8 cellular contexts compared by ENCODE assay signal in the genomic region with DNA sequence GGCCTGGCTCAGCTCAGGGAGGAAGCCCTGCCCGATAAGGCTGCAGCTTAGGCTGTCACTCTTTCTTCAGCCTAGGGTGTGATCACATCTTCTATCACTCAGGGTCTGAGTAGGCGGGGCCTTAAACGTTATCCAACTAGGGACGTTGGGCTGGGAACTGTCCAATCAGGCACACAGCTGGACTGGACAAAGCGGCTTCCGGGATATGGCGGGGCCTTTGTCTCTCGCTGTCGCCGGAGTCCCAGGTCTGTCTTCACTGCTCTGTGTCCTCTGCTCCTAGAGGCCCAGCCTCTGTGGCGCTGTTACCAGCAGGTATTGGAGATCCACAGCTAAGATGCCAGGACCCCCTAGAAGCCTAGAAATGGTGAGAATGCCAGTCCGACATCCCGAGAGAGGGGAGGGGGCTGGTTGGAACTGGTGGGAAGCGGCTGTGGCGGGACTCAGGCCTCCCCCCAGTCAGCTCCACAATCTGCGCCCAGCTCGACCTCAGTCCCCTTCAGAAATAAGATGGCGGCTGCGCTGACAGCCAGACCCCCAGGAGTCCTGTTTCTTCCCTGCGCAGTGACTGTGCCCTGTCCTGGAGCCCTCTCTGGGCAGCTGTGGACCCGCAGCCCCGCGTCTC. TPM values are rescaled to one million over a fixed set of nuclear protein-coding genes. Genes with fewer than 3 reads are reported as not detected.
A peak's percentile ranks its signal among the peaks of the same experiment; 100 is the strongest.
DNase-seq lines count a peak whose midpoint lies in the region; ATAC-seq and TF ChIP-seq lines count a peak whose summit lies in the region.

A gene (plus strand): TSS at position 214 of the 622 bp plus-strand sequence. CDS start 121 bp downstream, at position 335.

- H3K9me3 Mint-ChIP-seq in CD8-positive, alpha-beta T cell, result no peaks in the 10 kb centered on the region
- H3K9me3 Mint-ChIP-seq in activated naive CD4-positive, alpha-beta T cell treated with anti-CD3 and anti-CD28 coated beads, Interleukin-2, amount 50 U/mL, for 72 hours, result peaks cover 0 to 3% of the 10 kb centered on the region in 2 donors

- H3K4me3 Mint-ChIP-seq in CD8-positive, alpha-beta T cell, result peak within 1 kb of the TSS; percentile 96

- CTCF ChIA-PET in CD8-positive, alpha-beta T cell (lab: Charles Lee), result interaction anchor here (0.6 to 0.7 kb wide), 2 partner anchors 17 to 49 kb away, joined by 3 to 5 read pairs; no protein-coding TSS in a partner anchor

- no peaks in the 10 kb centered on the region for H3K9me3 ChIP-seq in CD8-positive, alpha-beta T cell (ENCODE audit: low read length)
- no peaks in the 10 kb centered on the region for H3K9me3 ChIP-seq in HUES48 (ENCODE audit: control insufficient read depth, insufficient read depth, low read length)
- H3K9me3 ChIP-seq in suprapubic skin, result no peaks in the 10 kb centered on the region

- H3K4me3 ChIP-seq in CD8-positive, alpha-beta T cell (ENCODE audit: low read depth, low read length), result peak within 1 kb of the TSS; percentile 99
- H3K4me3 ChIP-seq in HUES48 (ENCODE audit: low read depth, low read length) (peak within 1 kb of the TSS; percentile 94), suprapubic skin (peak within 1 kb of the TSS; percentile 82)

- peak within 1 kb of the TSS; percentile 92 for H3K27ac ChIP-seq in CD8-positive, alpha-beta T cell (ENCODE audit: low read depth, low read length)
- H3K27ac ChIP-seq in HUES48 (ENCODE audit: low read depth, low read length) (peak within 1 kb of the TSS; percentile 97), suprapubic skin (peak within 1 kb of the TSS; percentile 89)

- no peaks in the 10 kb centered on the region for H3K27me3 Mint-ChIP-seq in CD8-positive, alpha-beta T cell (ENCODE audit: low read depth)

- H3K27ac Mint-ChIP-seq in CD8-positive, alpha-beta T cell, result peak within 1 kb of the TSS; percentile 97
- peak within 1 kb of the TSS; percentile 96 to 98 for H3K27ac Mint-ChIP-seq in activated naive CD4-positive, alpha-beta T cell treated with anti-CD3 and anti-CD28 coated beads, Interleukin-2, amount 50 U/mL, for 72 hours

- POLR2A ChIA-PET in CD8-positive, alpha-beta T cell (lab: Charles Lee), result interaction anchor here (0.7 to 2.4 kb wide), 13 partner anchors 9 to 1451 kb away, joined by 3 to 23 read pairs (median 4); a partner anchor contains a TSS

- H3K4me1 ChIP-seq in CD8-positive, alpha-beta T cell (ENCODE audit: insufficient read depth, low read length), result peaks cover 10% of the 10 kb centered on the region
- H3K4me1 ChIP-seq in HUES48 (ENCODE audit: control insufficient read depth, insufficient read depth, low read length), result no peaks in the 10 kb centered on the region
- peaks cover 14% of the 10 kb centered on the region for H3K4me1 ChIP-seq in suprapubic skin

- TF ChIP-seq POLR2A in suprapubic skin (IDR thresholded peaks at IDR 0.05), result peak; percentile 42 to 82

- intact Hi-C loops in CD8-positive, alpha-beta T cell (cut with DNase I, micrococcal nuclease), result loop anchor here (1.0 to 10.0 kb wide), 8 partner anchors 54 to 692 kb away; a partner anchor contains a TSS

- no peak for TF ChIP-seq CTCF in CD8-positive, alpha-beta T cell (IDR thresholded peaks at IDR 0.05)
- TF ChIP-seq CTCF in suprapubic skin (IDR thresholded peaks at IDR 0.05), result no peak

- H3K36me3 ChIP-seq in CD8-positive, alpha-beta T cell (ENCODE audit: insufficient read depth, low read length), result no peaks in the 10 kb centered on the region
- 0 out of 2 replicates have a peak, but pooled peaks cover 6% of the 10 kb centered on the region for H3K36me3 ChIP-seq in HUES48 (ENCODE audit: control insufficient read depth, insufficient read depth, low read length)
- no peaks in the 10 kb centered on the region for H3K36me3 ChIP-seq in suprapubic skin

- no peaks in the 10 kb centered on the region for H3K27me3 ChIP-seq in CD8-positive, alpha-beta T cell (ENCODE audit: insufficient read depth, low read length)
- H3K27me3 ChIP-seq in HUES48 (ENCODE audit: control insufficient read depth, insufficient read depth, low read length), result no peaks in the 10 kb centered on the region
- H3K27me3 ChIP-seq in suprapubic skin, result no peaks in the 10 kb centered on the region

- peaks cover 24% of the 10 kb centered on the region for H3K4me1 Mint-ChIP-seq in CD8-positive, alpha-beta T cell (ENCODE audit: low read depth)

- 3% methylated on average over 22 of the region's 23 CpGs for WGBS in suprapubic skin

- peaks cover 26% of the 10 kb centered on the region for H3K36me3 Mint-ChIP-seq in CD8-positive, alpha-beta T cell
- H3K36me3 Mint-ChIP-seq in activated naive CD4-positive, alpha-beta T cell treated with anti-CD3 and anti-CD28 coated beads, Interleukin-2, amount 50 U/mL, for 72 hours, result peaks cover 10 to 20% of the 10 kb centered on the region in 2 donors

- ATAC-seq in CD8-positive, alpha-beta T cell, result peak; percentile 99
- peak; percentile 97 for ATAC-seq in GM21360 (IDR thresholded peaks at IDR 0.05; ENCODE audit: unreplicated experiment)
- peak; percentile 100 for ATAC-seq in activated naive CD4-positive, alpha-beta T cell treated with anti-CD3 and anti-CD28 coated beads, Interleukin-2, amount 50 U/mL, for 72 hours

- TF ChIP-seq EP300 in suprapubic skin (IDR thresholded peaks at IDR 0.05), result no peak

- peak within 1 kb of the TSS; percentile 99 for H3K9ac ChIP-seq in HUES48 (ENCODE audit: low read depth, low read length)

- peak; percentile 58 to 83 (median 75) for DNase-seq in CD8-positive, alpha-beta T cell
- peak; percentile 86 for DNase-seq in SK-N-DZ (ENCODE audit: low spot score)
- DNase-seq in activated naive CD4-positive, alpha-beta T cell treated with anti-CD3 and anti-CD28 coated beads, Interleukin-2, amount 50 U/mL, for 72 hours (ENCODE audit: low spot score in 2 of 2), result peak; percentile 82 to 88
- peak; percentile 96 for DNase-seq in glomerular visceral epithelial cell (ENCODE audit: extremely low spot score)
- DNase-seq in occipital lobe (lab: John Stamatoyannopoulos, UW), result peak; percentile 89
- peak; percentile 95 for DNase-seq in suprapubic skin (ENCODE audit: low spot score in 2 of 2)

RNA-seq across cellular contexts. Expression of the gene that starts here (rescaled TPM):
- 10 to 100 TPM; 11.2 to 14.2 TPM for total RNA-seq in CD8-positive, alpha-beta T cell
- polyA plus RNA-seq in SK-N-DZ (2014; cell fraction: cytosol; rRNA removed), result 6.4 and 8.3 TPM in 2 replicates
- 10.7 and 12.1 TPM in 2 replicates for polyA plus RNA-seq in SK-N-DZ (2014; cell fraction: nucleus; rRNA removed)
- total RNA-seq in activated naive CD4-positive, alpha-beta T cell treated with anti-CD3 and anti-CD28 coated beads, Interleukin-2, amount 50 U/mL, for 72 hours, result 10 to 100 TPM; 10.7 to 14.0 TPM
- total RNA-seq in occipital lobe (112 TPM), suprapubic skin (10 to 100 TPM in 3 of 4 donors, 1 to 10 TPM in 1; 9.9 to 23.3 (median 14.2) TPM)

Comparison
In these comparisons a context has a peak if more than half of its experiments do, and no peak if none do; other contexts are left out.
1. Peak in every context shown above with its lines: DNase-seq, ATAC-seq, H3K4me3 ChIP-seq and H3K27ac ChIP-seq.